2 cellular contexts compared by ENCODE assay signal in genomic region chr12:53327435-53328042, GRCh38.
TF ChIP-seq lines count a peak whose summit lies in the region.

No MANE protein-coding gene starts in this region.

TF ChIP-seq in IMR-90, 13 proteins besides CTCF, POLR2A, EP300 and RAD21:
- TF ChIP-seq SMC3 (IDR thresholded peaks at IDR 0.05; ENCODE audit: low read depth, low read length) (0 out of 2 replicates have a peak, but pooled peaks have one; percentile 21), CHD1 (IDR thresholded peaks at IDR 0.05; ENCODE audit: low read depth, low read length) (no peak)

TF ChIP-seq in K562, 482 proteins besides CTCF, POLR2A, EP300 and RAD21:
- TF ChIP-seq ARID2 (IDR thresholded peaks at IDR 0.05) (no peak), SPI1 (IDR thresholded peaks at IDR 0.05; ENCODE audit: borderline replicate concordance, low read depth, low read length) (no peak), ETV6 (IDR thresholded peaks at IDR 0.05; ENCODE audit: borderline replicate concordance in 1 of 2, low read depth in 2 of 2, low read length in 1 of 2) (no peak), ETV6 (CRISPR knock-in tag; IDR thresholded peaks at IDR 0.05; ENCODE audit: borderline replicate concordance) (no peak), ZNF24 (IDR thresholded peaks at IDR 0.05) (no peak), ZNF184 (CRISPR knock-in tag; IDR thresholded peaks at IDR 0.05) (no peak), POLR2AphosphoS5 (IDR thresholded peaks at IDR 0.05; ENCODE audit: control insufficient read depth, insufficient read depth, low read depth, low read length) (no peak), NR1H2 (CRISPR knock-in tag; IDR thresholded peaks at IDR 0.05) (no peak), FOXA3 (CRISPR knock-in tag; conservative IDR thresholded peaks at IDR 0.05 in 1 of 2, IDR thresholded peaks at IDR 0.05 in 1 of 2) (no peak), PTTG1 (tag; IDR thresholded peaks at IDR 0.05; ENCODE audit: low read depth) (no peak), HLTF (IDR thresholded peaks at IDR 0.05) (no peak), XRCC4 (IDR thresholded peaks at IDR 0.05; ENCODE audit: extremely low read depth, insufficient read depth, insufficient read length) (no peak), HDAC1 (IDR thresholded peaks at IDR 0.05) (peak in 1 of 2 experiments; percentile 15; a peak in 1 of 4 replicates), SETDB1 (IDR thresholded peaks at IDR 0.05; ENCODE audit: low read length) (no peak), HDGF (IDR thresholded peaks at IDR 0.05) (peak; percentile 64; the same call in 1 of the 2 replicates), VEZF1 (CRISPR knock-in tag; IDR thresholded peaks at IDR 0.05) (peak; percentile 52)
